Comparison of ENCODE assay signal across 3 cellular contexts in genomic region chr21:16159213-16159970, GRCh38.
TF ChIP-seq lines count a peak whose summit lies in the region.

No MANE protein-coding gene starts in this region.

TF ChIP-seq in A549, 52 proteins besides CTCF, POLR2A, EP300 and RAD21:
- TF ChIP-seq JUNB (IDR thresholded peaks at IDR 0.05), result peak; percentile 24; the same call in 1 of the 2 replicates
- no peak for TF ChIP-seq CHD4 (IDR thresholded peaks at IDR 0.05; ENCODE audit: borderline replicate concordance)
- no peak for TF ChIP-seq FOSL2 (IDR thresholded peaks at IDR 0.05)
- peak; percentile 38; the same call in 1 of the 2 replicates for TF ChIP-seq FOSL2 (CRISPR knock-in tag; IDR thresholded peaks at IDR 0.05)

TF ChIP-seq in IMR-90, 13 proteins besides CTCF, POLR2A, EP300 and RAD21:
- no peak for TF ChIP-seq RFX5 (IDR thresholded peaks at IDR 0.05; ENCODE audit: low read depth, low read length)
- no peak for TF ChIP-seq USF2 (IDR thresholded peaks at IDR 0.05; ENCODE audit: low read depth, low read length)
- TF ChIP-seq CEBPB (IDR thresholded peaks at IDR 0.05; ENCODE audit: low read depth, low read length), result no peak
- TF ChIP-seq RCOR1 (IDR thresholded peaks at IDR 0.05; ENCODE audit: insufficient replicate concordance, low read length), result no peak
- no peak for TF ChIP-seq FOS (IDR thresholded peaks at IDR 0.05; ENCODE audit: low read depth, low read length)
- no peak for TF ChIP-seq ELK1 (IDR thresholded peaks at IDR 0.05; ENCODE audit: borderline replicate concordance, low read depth, low read length)
- no peak for TF ChIP-seq MXI1 (IDR thresholded peaks at IDR 0.05; ENCODE audit: borderline replicate concordance, low read depth, low read length)

TF ChIP-seq in SK-N-SH, 30 proteins besides CTCF, POLR2A, EP300 and RAD21:
- TF ChIP-seq YY1 (IDR thresholded peaks at IDR 0.05; ENCODE audit: low read depth) (no peak), ELF1 (IDR thresholded peaks at IDR 0.05) (no peak), MAX (IDR thresholded peaks at IDR 0.05; ENCODE audit: low read depth) (no peak), TCF12 (IDR thresholded peaks at IDR 0.05) (no peak), FOXM1 (IDR thresholded peaks at IDR 0.05; ENCODE audit: low read depth) (no peak), GABPA (IDR thresholded peaks at IDR 0.05; ENCODE audit: low read depth) (no peak), USF2 (IDR thresholded peaks at IDR 0.05; ENCODE audit: borderline replicate concordance, low read depth, low read length) (no peak), MXI1 (IDR thresholded peaks at IDR 0.05; ENCODE audit: low read depth, low read length) (no peak)
TF ChIP-seq in SK-N-SH: peak in this region for 0.
